ENCODE assay signal across 1 cellular context in the genomic region with DNA sequence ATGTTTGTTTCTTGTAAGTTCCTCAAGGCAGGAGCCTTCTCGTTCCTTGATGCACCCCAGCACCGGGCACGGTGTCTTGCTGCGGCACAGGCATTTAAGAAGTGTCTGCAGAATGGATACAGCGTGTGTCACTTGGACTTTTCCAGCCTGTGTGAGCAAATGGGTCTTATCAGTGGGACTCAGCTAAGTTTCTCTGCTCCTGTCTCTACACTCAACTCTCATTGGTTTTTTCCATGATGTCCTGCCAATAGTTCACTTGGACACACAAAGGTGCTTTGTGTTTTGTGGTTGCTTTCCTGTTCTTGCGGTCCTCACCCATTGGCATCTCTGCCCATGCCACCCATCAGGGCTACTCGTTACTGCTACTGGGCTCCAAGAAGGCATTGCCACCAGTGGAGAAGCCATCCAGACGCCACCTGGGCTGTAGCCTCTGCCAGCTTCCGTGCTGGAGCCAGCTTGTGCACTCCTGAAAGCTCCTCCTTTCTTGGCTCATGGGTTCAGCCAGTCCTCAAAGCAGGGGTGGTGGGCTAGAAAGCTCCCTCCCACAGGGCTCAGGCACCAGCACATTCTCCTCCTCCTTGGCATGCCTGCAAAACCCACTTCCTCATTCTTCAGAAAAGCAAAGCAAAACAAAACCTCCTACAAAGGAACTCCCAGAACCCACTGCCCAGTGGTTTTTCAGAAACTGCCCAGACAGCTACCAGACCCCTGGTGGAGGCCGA.
TF ChIP-seq lines count a peak whose summit lies in the region.

No MANE protein-coding gene starts in this region.

TF ChIP-seq in HepG2, 621 proteins besides CTCF, POLR2A, EP300 and RAD21 (continued from another document and continues in another):
- TF ChIP-seq, protein P1, sequence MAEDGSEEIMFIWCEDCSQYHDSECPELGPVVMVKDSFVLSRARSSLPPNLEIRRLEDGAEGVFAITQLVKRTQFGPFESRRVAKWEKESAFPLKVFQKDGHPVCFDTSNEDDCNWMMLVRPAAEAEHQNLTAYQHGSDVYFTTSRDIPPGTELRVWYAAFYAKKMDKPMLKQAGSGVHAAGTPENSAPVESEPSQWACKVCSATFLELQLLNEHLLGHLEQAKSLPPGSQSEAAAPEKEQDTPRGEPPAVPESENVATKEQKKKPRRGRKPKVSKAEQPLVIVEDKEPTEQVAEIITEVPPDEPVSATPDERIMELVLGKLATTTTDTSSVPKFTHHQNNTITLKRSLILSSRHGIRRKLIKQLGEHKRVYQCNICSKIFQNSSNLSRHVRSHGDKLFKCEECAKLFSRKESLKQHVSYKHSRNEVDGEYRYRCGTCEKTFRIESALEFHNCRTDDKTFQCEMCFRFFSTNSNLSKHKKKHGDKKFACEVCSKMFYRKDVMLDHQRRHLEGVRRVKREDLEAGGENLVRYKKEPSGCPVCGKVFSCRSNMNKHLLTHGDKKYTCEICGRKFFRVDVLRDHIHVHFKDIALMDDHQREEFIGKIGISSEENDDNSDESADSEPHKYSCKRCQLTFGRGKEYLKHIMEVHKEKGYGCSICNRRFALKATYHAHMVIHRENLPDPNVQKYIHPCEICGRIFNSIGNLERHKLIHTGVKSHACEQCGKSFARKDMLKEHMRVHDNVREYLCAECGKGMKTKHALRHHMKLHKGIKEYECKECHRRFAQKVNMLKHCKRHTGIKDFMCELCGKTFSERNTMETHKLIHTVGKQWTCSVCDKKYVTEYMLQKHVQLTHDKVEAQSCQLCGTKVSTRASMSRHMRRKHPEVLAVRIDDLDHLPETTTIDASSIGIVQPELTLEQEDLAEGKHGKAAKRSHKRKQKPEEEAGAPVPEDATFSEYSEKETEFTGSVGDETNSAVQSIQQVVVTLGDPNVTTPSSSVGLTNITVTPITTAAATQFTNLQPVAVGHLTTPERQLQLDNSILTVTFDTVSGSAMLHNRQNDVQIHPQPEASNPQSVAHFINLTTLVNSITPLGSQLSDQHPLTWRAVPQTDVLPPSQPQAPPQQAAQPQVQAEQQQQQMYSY (CRISPR knock-in tag; IDR thresholded peaks at IDR 0.05) = no peak
- TF ChIP-seq, protein P2, sequence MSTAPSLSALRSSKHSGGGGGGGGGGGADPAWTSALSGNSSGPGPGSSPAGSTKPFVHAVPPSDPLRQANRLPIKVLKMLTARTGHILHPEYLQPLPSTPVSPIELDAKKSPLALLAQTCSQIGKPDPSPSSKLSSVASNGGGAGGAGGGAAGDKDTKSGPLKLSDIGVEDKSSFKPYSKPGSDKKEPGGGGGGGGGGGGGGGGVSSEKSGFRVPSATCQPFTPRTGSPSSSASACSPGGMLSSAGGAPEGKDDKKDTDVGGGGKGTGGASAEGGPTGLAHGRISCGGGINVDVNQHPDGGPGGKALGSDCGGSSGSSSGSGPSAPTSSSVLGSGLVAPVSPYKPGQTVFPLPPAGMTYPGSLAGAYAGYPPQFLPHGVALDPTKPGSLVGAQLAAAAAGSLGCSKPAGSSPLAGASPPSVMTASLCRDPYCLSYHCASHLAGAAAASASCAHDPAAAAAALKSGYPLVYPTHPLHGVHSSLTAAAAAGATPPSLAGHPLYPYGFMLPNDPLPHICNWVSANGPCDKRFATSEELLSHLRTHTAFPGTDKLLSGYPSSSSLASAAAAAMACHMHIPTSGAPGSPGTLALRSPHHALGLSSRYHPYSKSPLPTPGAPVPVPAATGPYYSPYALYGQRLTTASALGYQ (CRISPR knock-in tag; IDR thresholded peaks at IDR 0.05) = 0 out of 2 replicates have a peak, but pooled peaks have one; percentile 22
- TF ChIP-seq, protein P3, sequence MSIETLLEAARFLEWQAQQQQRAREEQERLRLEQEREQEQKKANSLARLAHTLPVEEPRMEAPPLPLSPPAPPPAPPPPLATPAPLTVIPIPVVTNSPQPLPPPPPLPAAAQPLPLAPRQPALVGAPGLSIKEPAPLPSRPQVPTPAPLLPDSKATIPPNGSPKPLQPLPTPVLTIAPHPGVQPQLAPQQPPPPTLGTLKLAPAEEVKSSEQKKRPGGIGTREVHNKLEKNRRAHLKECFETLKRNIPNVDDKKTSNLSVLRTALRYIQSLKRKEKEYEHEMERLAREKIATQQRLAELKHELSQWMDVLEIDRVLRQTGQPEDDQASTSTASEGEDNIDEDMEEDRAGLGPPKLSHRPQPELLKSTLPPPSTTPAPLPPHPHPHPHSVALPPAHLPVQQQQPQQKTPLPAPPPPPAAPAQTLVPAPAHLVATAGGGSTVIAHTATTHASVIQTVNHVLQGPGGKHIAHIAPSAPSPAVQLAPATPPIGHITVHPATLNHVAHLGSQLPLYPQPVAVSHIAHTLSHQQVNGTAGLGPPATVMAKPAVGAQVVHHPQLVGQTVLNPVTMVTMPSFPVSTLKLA (IDR thresholded peaks at IDR 0.05) = no peak
- TF ChIP-seq YEATS4 (CRISPR knock-in tag; IDR thresholded peaks at IDR 0.05; ENCODE audit: borderline replicate concordance) (no peak), ZFYVE20 (CRISPR knock-in tag; IDR thresholded peaks at IDR 0.05; ENCODE audit: borderline replicate concordance, low read depth) (no peak), GTF2F1 (IDR thresholded peaks at IDR 0.05; ENCODE audit: low read length) (no peak), FOXM1 (CRISPR knock-in tag; IDR thresholded peaks at IDR 0.05) (no peak), MTA1 (CRISPR knock-in tag; IDR thresholded peaks at IDR 0.05; ENCODE audit: borderline replicate concordance) (peak; percentile 29; the same call in 1 of the 2 replicates), ZNF430 (CRISPR knock-in tag; IDR thresholded peaks at IDR 0.05) (peak; percentile 71), SOX13 (IDR thresholded peaks at IDR 0.05) (no peak), SOX13 (CRISPR knock-in tag; conservative IDR thresholded peaks at IDR 0.05 in 1 of 2, IDR thresholded peaks at IDR 0.05 in 1 of 2) (peak in 1 of 2 experiments; percentile 37; a peak in 1 of 4 replicates), TBX2 (CRISPR knock-in tag; IDR thresholded peaks at IDR 0.05; ENCODE audit: borderline replicate concordance) (peak; percentile 78), ZNF292 (CRISPR knock-in tag; IDR thresholded peaks at IDR 0.05; ENCODE audit: borderline replicate concordance, low read depth) (peak; percentile 60; the same call in 1 of the 2 replicates), ZSCAN22 (CRISPR knock-in tag; IDR thresholded peaks at IDR 0.05) (no peak), ZNF230 (CRISPR knock-in tag; IDR thresholded peaks at IDR 0.05) (0 out of 2 replicates have a peak, but pooled peaks have one; percentile 20), EHMT2 (IDR thresholded peaks at IDR 0.05; ENCODE audit: borderline replicate concordance, low read depth, low read length) (0 out of 2 replicates have a peak, but pooled peaks have one; percentile 1), JUN (CRISPR knock-in tag; IDR thresholded peaks at IDR 0.05) (0 out of 2 replicates have a peak, but pooled peaks have one; percentile 16), ZNF790 (CRISPR knock-in tag; IDR thresholded peaks at IDR 0.05; ENCODE audit: borderline replicate concordance) (no peak), STAG1 (CRISPR knock-in tag; IDR thresholded peaks at IDR 0.05) (0 out of 2 replicates have a peak, but pooled peaks have one; percentile 12), NR2C2 (CRISPR knock-in tag; IDR thresholded peaks at IDR 0.05; ENCODE audit: borderline replicate concordance) (0 out of 2 replicates have a peak, but pooled peaks have one; percentile 8), TEAD3 (CRISPR knock-in tag; optimal IDR thresholded peaks at IDR 0.05; ENCODE audit: borderline replicate concordance) (peak; percentile 64), ELF1 (CRISPR knock-in tag; IDR thresholded peaks at IDR 0.05) (peak; percentile 35; the same call in 1 of the 2 replicates), POGZ (CRISPR knock-in tag; IDR thresholded peaks at IDR 0.05) (peak; percentile 23; the same call in 1 of the 2 replicates)
- TF ChIP-seq, protein P4, sequence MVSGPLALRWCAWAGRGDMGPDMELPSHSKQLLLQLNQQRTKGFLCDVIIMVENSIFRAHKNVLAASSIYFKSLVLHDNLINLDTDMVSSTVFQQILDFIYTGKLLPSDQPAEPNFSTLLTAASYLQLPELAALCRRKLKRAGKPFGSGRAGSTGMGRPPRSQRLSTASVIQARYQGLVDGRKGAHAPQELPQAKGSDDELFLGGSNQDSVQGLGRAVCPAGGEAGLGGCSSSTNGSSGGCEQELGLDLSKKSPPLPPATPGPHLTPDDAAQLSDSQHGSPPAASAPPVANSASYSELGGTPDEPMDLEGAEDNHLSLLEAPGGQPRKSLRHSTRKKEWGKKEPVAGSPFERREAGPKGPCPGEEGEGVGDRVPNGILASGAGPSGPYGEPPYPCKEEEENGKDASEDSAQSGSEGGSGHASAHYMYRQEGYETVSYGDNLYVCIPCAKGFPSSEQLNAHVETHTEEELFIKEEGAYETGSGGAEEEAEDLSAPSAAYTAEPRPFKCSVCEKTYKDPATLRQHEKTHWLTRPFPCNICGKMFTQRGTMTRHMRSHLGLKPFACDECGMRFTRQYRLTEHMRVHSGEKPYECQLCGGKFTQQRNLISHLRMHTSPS (CRISPR knock-in tag; IDR thresholded peaks at IDR 0.05; ENCODE audit: low read depth) = peak; percentile 98
- TF ChIP-seq, protein P5, sequence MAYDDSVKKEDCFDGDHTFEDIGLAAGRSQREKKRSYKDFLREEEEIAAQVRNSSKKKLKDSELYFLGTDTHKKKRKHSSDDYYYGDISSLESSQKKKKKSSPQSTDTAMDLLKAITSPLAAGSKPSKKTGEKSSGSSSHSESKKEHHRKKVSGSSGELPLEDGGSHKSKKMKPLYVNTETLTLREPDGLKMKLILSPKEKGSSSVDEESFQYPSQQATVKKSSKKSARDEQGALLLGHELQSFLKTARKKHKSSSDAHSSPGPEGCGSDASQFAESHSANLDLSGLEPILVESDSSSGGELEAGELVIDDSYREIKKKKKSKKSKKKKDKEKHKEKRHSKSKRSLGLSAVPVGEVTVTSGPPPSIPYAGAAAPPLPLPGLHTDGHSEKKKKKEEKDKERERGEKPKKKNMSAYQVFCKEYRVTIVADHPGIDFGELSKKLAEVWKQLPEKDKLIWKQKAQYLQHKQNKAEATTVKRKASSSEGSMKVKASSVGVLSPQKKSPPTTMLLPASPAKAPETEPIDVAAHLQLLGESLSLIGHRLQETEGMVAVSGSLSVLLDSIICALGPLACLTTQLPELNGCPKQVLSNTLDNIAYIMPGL (CRISPR knock-in tag; IDR thresholded peaks at IDR 0.05; ENCODE audit: borderline replicate concordance in 1 of 2, low read depth in 1 of 2) = peak in 1 of 2 experiments; percentile 51; a peak in 1 of 4 replicates
- TF ChIP-seq, protein P6, sequence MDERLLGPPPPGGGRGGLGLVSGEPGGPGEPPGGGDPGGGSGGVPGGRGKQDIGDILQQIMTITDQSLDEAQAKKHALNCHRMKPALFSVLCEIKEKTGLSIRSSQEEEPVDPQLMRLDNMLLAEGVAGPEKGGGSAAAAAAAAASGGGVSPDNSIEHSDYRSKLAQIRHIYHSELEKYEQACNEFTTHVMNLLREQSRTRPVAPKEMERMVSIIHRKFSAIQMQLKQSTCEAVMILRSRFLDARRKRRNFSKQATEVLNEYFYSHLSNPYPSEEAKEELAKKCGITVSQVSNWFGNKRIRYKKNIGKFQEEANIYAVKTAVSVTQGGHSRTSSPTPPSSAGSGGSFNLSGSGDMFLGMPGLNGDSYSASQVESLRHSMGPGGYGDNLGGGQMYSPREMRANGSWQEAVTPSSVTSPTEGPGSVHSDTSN (CRISPR knock-in tag; IDR thresholded peaks at IDR 0.05) = 0 out of 2 replicates have a peak, but pooled peaks have one; percentile 14
- TF ChIP-seq, protein P7, sequence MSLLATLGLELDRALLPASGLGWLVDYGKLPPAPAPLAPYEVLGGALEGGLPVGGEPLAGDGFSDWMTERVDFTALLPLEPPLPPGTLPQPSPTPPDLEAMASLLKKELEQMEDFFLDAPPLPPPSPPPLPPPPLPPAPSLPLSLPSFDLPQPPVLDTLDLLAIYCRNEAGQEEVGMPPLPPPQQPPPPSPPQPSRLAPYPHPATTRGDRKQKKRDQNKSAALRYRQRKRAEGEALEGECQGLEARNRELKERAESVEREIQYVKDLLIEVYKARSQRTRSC (CRISPR knock-in tag; IDR thresholded peaks at IDR 0.05; ENCODE audit: low read depth) = no peak
- TF ChIP-seq, protein P8, sequence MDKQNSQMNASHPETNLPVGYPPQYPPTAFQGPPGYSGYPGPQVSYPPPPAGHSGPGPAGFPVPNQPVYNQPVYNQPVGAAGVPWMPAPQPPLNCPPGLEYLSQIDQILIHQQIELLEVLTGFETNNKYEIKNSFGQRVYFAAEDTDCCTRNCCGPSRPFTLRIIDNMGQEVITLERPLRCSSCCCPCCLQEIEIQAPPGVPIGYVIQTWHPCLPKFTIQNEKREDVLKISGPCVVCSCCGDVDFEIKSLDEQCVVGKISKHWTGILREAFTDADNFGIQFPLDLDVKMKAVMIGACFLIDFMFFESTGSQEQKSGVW (CRISPR knock-in tag; IDR thresholded peaks at IDR 0.05; ENCODE audit: borderline replicate concordance) = no peak
- TF ChIP-seq, protein P9, sequence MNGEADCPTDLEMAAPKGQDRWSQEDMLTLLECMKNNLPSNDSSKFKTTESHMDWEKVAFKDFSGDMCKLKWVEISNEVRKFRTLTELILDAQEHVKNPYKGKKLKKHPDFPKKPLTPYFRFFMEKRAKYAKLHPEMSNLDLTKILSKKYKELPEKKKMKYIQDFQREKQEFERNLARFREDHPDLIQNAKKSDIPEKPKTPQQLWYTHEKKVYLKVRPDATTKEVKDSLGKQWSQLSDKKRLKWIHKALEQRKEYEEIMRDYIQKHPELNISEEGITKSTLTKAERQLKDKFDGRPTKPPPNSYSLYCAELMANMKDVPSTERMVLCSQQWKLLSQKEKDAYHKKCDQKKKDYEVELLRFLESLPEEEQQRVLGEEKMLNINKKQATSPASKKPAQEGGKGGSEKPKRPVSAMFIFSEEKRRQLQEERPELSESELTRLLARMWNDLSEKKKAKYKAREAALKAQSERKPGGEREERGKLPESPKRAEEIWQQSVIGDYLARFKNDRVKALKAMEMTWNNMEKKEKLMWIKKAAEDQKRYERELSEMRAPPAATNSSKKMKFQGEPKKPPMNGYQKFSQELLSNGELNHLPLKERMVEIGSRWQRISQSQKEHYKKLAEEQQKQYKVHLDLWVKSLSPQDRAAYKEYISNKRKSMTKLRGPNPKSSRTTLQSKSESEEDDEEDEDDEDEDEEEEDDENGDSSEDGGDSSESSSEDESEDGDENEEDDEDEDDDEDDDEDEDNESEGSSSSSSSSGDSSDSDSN (CRISPR knock-in tag; IDR thresholded peaks at IDR 0.05) = peak; percentile 64; the same call in 1 of the 2 replicates
- TF ChIP-seq, protein P10, sequence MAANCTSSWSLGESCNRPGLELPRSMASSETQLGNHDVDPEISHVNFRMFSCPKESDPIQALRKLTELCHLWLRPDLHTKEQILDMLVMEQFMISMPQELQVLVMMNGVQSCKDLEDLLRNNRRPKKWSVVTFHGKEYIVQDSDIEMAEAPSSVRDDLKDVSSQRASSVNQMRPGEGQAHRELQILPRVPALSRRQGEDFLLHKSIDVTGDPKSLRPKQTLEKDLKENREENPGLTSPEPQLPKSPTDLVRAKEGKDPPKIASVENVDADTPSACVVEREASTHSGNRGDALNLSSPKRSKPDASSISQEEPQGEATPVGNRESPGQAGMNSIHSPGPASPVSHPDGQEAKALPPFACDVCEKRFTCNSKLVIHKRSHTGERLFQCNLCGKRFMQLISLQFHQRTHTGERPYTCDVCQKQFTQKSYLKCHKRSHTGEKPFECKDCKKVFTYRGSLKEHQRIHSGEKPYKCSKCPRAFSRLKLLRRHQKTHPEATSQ (CRISPR knock-in tag; IDR thresholded peaks at IDR 0.05; ENCODE audit: borderline replicate concordance) = 0 out of 2 replicates have a peak, but pooled peaks have one; percentile 84
- TF ChIP-seq, protein P11, sequence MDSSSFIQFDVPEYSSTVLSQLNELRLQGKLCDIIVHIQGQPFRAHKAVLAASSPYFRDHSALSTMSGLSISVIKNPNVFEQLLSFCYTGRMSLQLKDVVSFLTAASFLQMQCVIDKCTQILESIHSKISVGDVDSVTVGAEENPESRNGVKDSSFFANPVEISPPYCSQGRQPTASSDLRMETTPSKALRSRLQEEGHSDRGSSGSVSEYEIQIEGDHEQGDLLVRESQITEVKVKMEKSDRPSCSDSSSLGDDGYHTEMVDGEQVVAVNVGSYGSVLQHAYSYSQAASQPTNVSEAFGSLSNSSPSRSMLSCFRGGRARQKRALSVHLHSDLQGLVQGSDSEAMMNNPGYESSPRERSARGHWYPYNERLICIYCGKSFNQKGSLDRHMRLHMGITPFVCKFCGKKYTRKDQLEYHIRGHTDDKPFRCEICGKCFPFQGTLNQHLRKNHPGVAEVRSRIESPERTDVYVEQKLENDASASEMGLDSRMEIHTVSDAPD (CRISPR knock-in tag; IDR thresholded peaks at IDR 0.05) = peak; percentile 68; the same call in 1 of the 2 replicates
